Comparison of ENCODE assay signal across 9 cellular contexts in the genomic region with DNA sequence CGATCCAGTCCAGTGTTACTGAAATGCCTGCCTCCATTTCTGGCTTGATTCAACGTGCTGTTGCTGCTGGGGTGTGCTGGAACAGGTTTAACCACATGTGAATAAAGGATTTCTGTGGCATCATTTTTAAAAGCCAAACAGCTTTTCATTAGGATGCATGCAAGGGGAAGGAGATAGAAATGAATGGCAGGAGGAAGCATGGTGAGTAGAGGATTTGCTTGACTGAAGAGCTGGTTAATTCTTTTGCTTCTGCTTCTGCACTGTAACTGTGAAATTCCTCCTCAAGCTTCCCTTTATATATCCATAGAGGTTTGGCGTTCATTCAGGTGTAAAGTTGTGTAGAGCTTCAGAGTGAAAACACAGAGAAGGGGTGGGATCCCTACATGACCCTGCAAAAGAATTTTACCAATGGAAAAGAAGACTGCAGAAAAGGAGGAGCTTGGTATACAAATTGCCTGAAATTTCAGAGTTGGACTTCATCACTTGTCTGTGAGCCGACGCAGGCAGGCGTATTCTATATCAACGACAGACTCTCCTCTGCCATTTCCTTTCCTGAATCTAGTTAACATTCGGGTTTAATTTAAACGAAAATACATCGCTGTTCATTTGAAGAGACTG. TPM values are rescaled to one million over a fixed set of nuclear protein-coding genes. Genes with fewer than 3 reads are reported as not detected.
DNase-seq lines count a peak whose midpoint lies in the region; ATAC-seq and TF ChIP-seq lines count a peak whose summit lies in the region.
"Had no signal": no experiment of that assay in that cellular context is flagged by ENCODE, and none has a peak within 500 bp of the region (broad histone marks: within the 10 kb centered on the region; RNA-seq: fewer than 3 reads in every experiment).

A gene with protein sequence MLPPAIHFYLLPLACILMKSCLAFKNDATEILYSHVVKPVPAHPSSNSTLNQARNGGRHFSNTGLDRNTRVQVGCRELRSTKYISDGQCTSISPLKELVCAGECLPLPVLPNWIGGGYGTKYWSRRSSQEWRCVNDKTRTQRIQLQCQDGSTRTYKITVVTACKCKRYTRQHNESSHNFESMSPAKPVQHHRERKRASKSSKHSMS (minus strand): TSS at position 270 of the 618 bp plus-strand sequence. CDS start 70 bp downstream, at position 200.

- intact Hi-C loops in CD4-positive, alpha-beta memory T cell (cut with micrococcal nuclease) = no loop called here

- H4K20me1 ChIP-seq in Karpas-422 (ENCODE audit: insufficient read depth, low read depth, low read length) = no peaks in the 10 kb centered on the region

- no peaks in the 10 kb centered on the region for H3K27me3 ChIP-seq in CD4-positive, alpha-beta memory T cell (ENCODE audit: insufficient read depth, low read length)
- H3K27me3 ChIP-seq in Karpas-422 (ENCODE audit: low read length) = 0 out of 2 replicates have a peak, but pooled peaks cover 4% of the 10 kb centered on the region

- DNase-seq in CD4-positive, alpha-beta memory T cell = no peak
- peak; percentile 77 to 86 for DNase-seq in NCI-H526 (lab: John Stamatoyannopoulos, UW)
- DNase-seq in epithelial cell of prostate (ENCODE audit: low read depth, low spot score) = peak; percentile 5
- no peak for DNase-seq in activated CD4-positive, alpha-beta T cell treated with anti-CD3 and anti-CD28 coated beads for 48 hours
- DNase-seq in Karpas-422 = no peak
- DNase-seq: DMS79 had no signal

- H3K9me3 ChIP-seq in CD4-positive, alpha-beta memory T cell (ENCODE audit: control insufficient read depth in 1 of 2, low read length in 2 of 2) = no peaks in the 10 kb centered on the region
- no peaks in the 10 kb centered on the region for H3K9me3 ChIP-seq in Karpas-422 (ENCODE audit: low read length)

- H3K27ac ChIP-seq in CD4-positive, alpha-beta memory T cell (ENCODE audit: low read depth, low read length) = no peak within 1 kb of the TSS
- H3K27ac ChIP-seq in epithelial cell of prostate = peak within 1 kb of the TSS; percentile 4
- H3K27ac ChIP-seq in Karpas-422 (ENCODE audit: low read length) = no peak within 1 kb of the TSS

- CTCF ChIA-PET in CD4-positive, alpha-beta memory T cell (lab: Charles Lee; ENCODE audit: partially characterized antibody) = interaction anchor here (1.0 kb wide), 1 partner anchor 29 kb away, joined by 3 read pairs; no protein-coding TSS in a partner anchor

- peaks cover 0 to 3% (median 0%) of the 10 kb centered on the region in 8 donors for H3K9me3 Mint-ChIP-seq in CD4-positive, alpha-beta memory T cell
- H3K9me3 Mint-ChIP-seq in nephron = no peaks in the 10 kb centered on the region

- peaks cover 0 to 5% (median under 1%) of the 10 kb centered on the region in 4 donors for H3K4me1 Mint-ChIP-seq in CD4-positive, alpha-beta memory T cell
- H3K4me1 Mint-ChIP-seq in nephron = peaks cover 32% of the 10 kb centered on the region

- no peaks in the 10 kb centered on the region for H3K79me2 ChIP-seq in Karpas-422 (ENCODE audit: low read length)

- H3K36me3 Mint-ChIP-seq in CD4-positive, alpha-beta memory T cell = no peaks in the 10 kb centered on the region
- H3K36me3 Mint-ChIP-seq in nephron (ENCODE audit: low read depth) = peaks cover 9% of the 10 kb centered on the region

- no peaks in the 10 kb centered on the region for H3K4me1 ChIP-seq in CD4-positive, alpha-beta memory T cell (ENCODE audit: insufficient read depth, low read length)
- H3K4me1 ChIP-seq in Karpas-422 (ENCODE audit: low read length) = no peaks in the 10 kb centered on the region

- H3K4me3 ChIP-seq in CD4-positive, alpha-beta memory T cell (ENCODE audit: low read length in 2 of 2) = no peak within 1 kb of the TSS
- H3K4me3 ChIP-seq in Karpas-422 (ENCODE audit: low read length) = no peak within 1 kb of the TSS

- H3K9ac ChIP-seq in Karpas-422 (ENCODE audit: low read length) = no peak within 1 kb of the TSS

- no peak for ATAC-seq in HG03520 (IDR thresholded peaks at IDR 0.05; ENCODE audit: unreplicated experiment)
- ATAC-seq in GM21825 (IDR thresholded peaks at IDR 0.05; ENCODE audit: unreplicated experiment) = no peak

- peak within 1 kb of the TSS in 1 of 7 donors; percentile 49 for H3K27ac Mint-ChIP-seq in CD4-positive, alpha-beta memory T cell
- peak within 1 kb of the TSS; percentile 98 to 99 (median 98) for H3K27ac Mint-ChIP-seq in nephron

- H3K27me3 Mint-ChIP-seq in CD4-positive, alpha-beta memory T cell = peaks cover 6 to 10% of the 10 kb centered on the region in 2 donors
- H3K27me3 Mint-ChIP-seq in nephron (ENCODE audit: low read depth) = no peaks in the 10 kb centered on the region

- H2AFZ ChIP-seq in Karpas-422 (ENCODE audit: low read length) = no peak within 1 kb of the TSS

- peak within 1 kb of the TSS in 6 of 8 donors; percentile 23 to 60 (median 36) for H3K4me3 Mint-ChIP-seq in CD4-positive, alpha-beta memory T cell
- H3K4me3 Mint-ChIP-seq in nephron = peak within 1 kb of the TSS; percentile 82 to 85 (median 83)

- POLR2A ChIA-PET in CD4-positive, alpha-beta memory T cell (lab: Charles Lee; ENCODE audit: partially characterized antibody) = no interaction called here

- H3K36me3 ChIP-seq in CD4-positive, alpha-beta memory T cell (ENCODE audit: insufficient read depth, low read length) = no peaks in the 10 kb centered on the region
- H3K36me3 ChIP-seq in Karpas-422 (ENCODE audit: insufficient read depth, low read length) = no peaks in the 10 kb centered on the region

- TF ChIP-seq CTCF in nephron (IDR thresholded peaks at IDR 0.05; ENCODE audit: unreplicated experiment in 3 of 3) = no peak

- no peak within 1 kb of the TSS for H3K4me2 ChIP-seq in Karpas-422 (ENCODE audit: low read depth, low read length, poor library complexity, severe bottlenecking)

- no peaks in the 10 kb centered on the region for H3K9me2 ChIP-seq in Karpas-422 (replicated peaks; ENCODE audit: insufficient read depth, low read length)

RNA-seq across cellular contexts. Expression of the gene that starts here (rescaled TPM):
- not detected for total RNA-seq in CD4-positive, alpha-beta memory T cell
- polyA plus RNA-seq in CD4-positive, alpha-beta memory T cell = not detected
- not detected in 2 replicates for total RNA-seq in Karpas-422 (2014; rRNA removed; shearing (Covaris generic); ENCODE audit: low replicate concordance)

Comparison
In these comparisons a context has a peak if more than half of its experiments do, and no peak if none do; other contexts are left out.
1. DNase-seq: peak in NCI-H526 (2 of 2) and epithelial cell of prostate (single experiment); none in CD4-positive, alpha-beta memory T cell (0 of 5), activated CD4-positive, alpha-beta T cell treated with anti-CD3 and anti-CD28 coated beads for 48 hours (single experiment) and Karpas-422 (single experiment).